Comparison of ENCODE assay signal across 8 cellular contexts in genomic region chr17:7886227-7887037, GRCh38. TPM values are rescaled to one million over a fixed set of nuclear protein-coding genes. Genes with fewer than 3 reads are reported as not detected.
DNase-seq lines count a peak whose midpoint lies in the region; ATAC-seq and TF ChIP-seq lines count a peak whose summit lies in the region.

No MANE protein-coding gene starts in this region.

- H3K36me3 ChIP-seq in SJSA1: peaks cover 30% of the 10 kb centered on the region

- H3K27me3 ChIP-seq in SJSA1 (replicated peaks): no peaks in the 10 kb centered on the region

- 1 to 3% (median 3%) methylated on average over 30 of the region's 30 CpGs for WGBS in adipose tissue, 3 donors

- H3K4me3 ChIP-seq in AG10803 (ENCODE audit: low read length) (peak overlapping the region; percentile 92), SJSA1 (peak overlapping the region; percentile 63), iPS-18c (ENCODE audit: insufficient read depth, low read depth, low read length) (peak overlapping the region; percentile 77)

- peaks cover 37% of the 10 kb centered on the region for H3K4me1 ChIP-seq in SJSA1 (replicated peaks)

- TF ChIP-seq CTCF in AG10803 (conservative IDR thresholded peaks at IDR 0.05; ENCODE audit: low read length): peak; percentile 20; the same call in 1 of the 2 replicates

- H3K27ac ChIP-seq in SJSA1: peak overlapping the region; percentile 75
- H3K27ac ChIP-seq in adipose tissue (ENCODE audit: low read depth, low read length): peak overlapping the region; percentile 61

- DNase-seq in AG10803 (ENCODE audit: low read depth) (no peak), HCEC 1CT (peak; percentile 42), SJSA1 (ENCODE audit: low read depth in 1 of 2, low spot score in 2 of 2) (peak in 1 of 2 experiments; percentile 57)
- peak; percentile 34 to 36 for DNase-seq in stimulated activated CD4-positive, alpha-beta T cell treated with anti-CD3 and anti-CD28 coated beads, Interleukin-15, amount 100 ng/mL, for 48 hours (ENCODE audit: low read depth in 2 of 2)

- ATAC-seq in GM21723 (IDR thresholded peaks at IDR 0.05; ENCODE audit: unreplicated experiment): no peak
- no peak for ATAC-seq in HG03469 (IDR thresholded peaks at IDR 0.05; ENCODE audit: unreplicated experiment)

- no peaks in the 10 kb centered on the region for H3K9me3 ChIP-seq in SJSA1 (replicated peaks)
- H3K9me3 ChIP-seq in iPS-18c (ENCODE audit: control insufficient read depth, insufficient read depth, low read length): no peaks in the 10 kb centered on the region

RNA-seq across cellular contexts. Expression of gene CHD3, which starts 2.2 kb away (rescaled TPM):
- total RNA-seq in SJSA1 (2014; rRNA removed; shearing (Covaris generic)): 58.3 and 101 TPM in 2 replicates
- 100 to 1,000 TPM in 1 of 3 donors, 10 to 100 TPM in 2; 38.4 to 169 (median 39.4) TPM for polyA plus RNA-seq in adipose tissue

RNA-seq across cellular contexts. Expression of gene CYB5D1, which starts 28.6 kb away (rescaled TPM):
- total RNA-seq in SJSA1 (2014; rRNA removed; shearing (Covaris generic)): 2.6 and 2.8 TPM in 2 replicates
- 10 to 100 TPM in 2 of 3 donors, 1 to 10 TPM in 1; 8.9 to 15.4 (median 11.2) TPM for polyA plus RNA-seq in adipose tissue

RNA-seq across cellular contexts. Expression of gene NAA38, which starts 29.1 kb away (rescaled TPM):
- total RNA-seq in SJSA1 (2014; rRNA removed; shearing (Covaris generic)): 90.7 and 148 TPM in 2 replicates
- polyA plus RNA-seq in adipose tissue: 100 to 1,000 TPM in 2 of 3 donors, 10 to 100 TPM in 1; 69.0 to 191 (median 132) TPM

RNA-seq across cellular contexts. Expression of gene RNF227, which starts 29.7 kb away (rescaled TPM):
- 0.42 TPM in 1 of 2 replicates, not detected in the other for total RNA-seq in SJSA1 (2014; rRNA removed; shearing (Covaris generic))
- polyA plus RNA-seq in adipose tissue: 1 to 10 TPM; 1.9 to 2.2 (median 2.0) TPM

RNA-seq across cellular contexts. Expression of gene TMEM88, which starts 31.6 kb away (rescaled TPM):
- total RNA-seq in SJSA1 (2014; rRNA removed; shearing (Covaris generic)): not detected in 2 replicates
- 10 to 100 TPM; 10.4 to 85.7 (median 77.4) TPM for polyA plus RNA-seq in adipose tissue
